In genomic region chr12:95848575-95849388, GRCh38 we compare ENCODE assay signal across 9 cellular contexts. TPM values are rescaled to one million over a fixed set of nuclear protein-coding genes. Genes with fewer than 3 reads are reported as not detected.
A peak's percentile ranks its signal among the peaks of the same experiment; 100 is the strongest.
DNase-seq lines count a peak whose midpoint lies in the region; ATAC-seq, FAIRE-seq and TF ChIP-seq lines count a peak whose summit lies in the region.
"Had no signal": no experiment of that assay in that cellular context is flagged by ENCODE, and none has a peak within 500 bp of the region (broad histone marks: within the 10 kb centered on the region; RNA-seq: fewer than 3 reads in every experiment).

No MANE protein-coding gene starts in this region.

- H3K9me3 ChIP-seq in AG04450 (ENCODE audit: control insufficient read depth, insufficient read depth, low read length) (no peaks in the 10 kb centered on the region), Panc1 (ENCODE audit: control insufficient read depth, insufficient read depth, low read depth, low read length) (no peaks in the 10 kb centered on the region), kidney (ENCODE audit: control insufficient read depth in 1 of 2, low read length in 2 of 2) (no peaks in the 10 kb centered on the region), suprapubic skin (no peaks in the 10 kb centered on the region)

- DNase-seq in AG04450 (ENCODE audit: low read depth, low spot score) (no peak), H54 (ENCODE audit: insufficient read length, low spot score) (no peak), Panc1 (ENCODE audit: low read depth, low spot score) (no peak), kidney (no peak), suprapubic skin (ENCODE audit: low spot score in 2 of 2) (no peak)
- no peak for DNase-seq in NK-92 treated with Interleukin-12 subunit alpha and Interleukin-12 subunit beta, amount 100 ng/mL, for 24 hours (lab: John Stamatoyannopoulos, UW)

- TF ChIP-seq CTCF in AG04450 (IDR thresholded peaks at IDR 0.05; ENCODE audit: low read depth, low read length) (peak; percentile 44), Panc1 (IDR thresholded peaks at IDR 0.05) (peak; percentile 48; the same call in 1 of the 2 replicates), kidney (IDR thresholded peaks at IDR 0.05; ENCODE audit: borderline replicate concordance, extremely low read depth, insufficient read depth) (peak; percentile 49), suprapubic skin (IDR thresholded peaks at IDR 0.05) (no peak)

- intact Hi-C loops in Panc1 (cut with micrococcal nuclease; ENCODE audit: unreplicated experiment) (no loop called here), kidney (cut with DNase I) (no loop called here)

- CTCF ChIA-PET in AG04450 (lab: Charles Lee) (interaction anchor here (0.6 to 2.5 kb wide), 13 partner anchors 12 to 301 kb away, joined by 3 to 25 read pairs (median 3); no protein-coding TSS in a partner anchor), Panc1 (lab: Charles Lee) (interaction anchor here (0.6 kb wide), 2 partner anchors 265 to 315 kb away, joined by 3 to 7 read pairs; no protein-coding TSS in a partner anchor)

- 55% methylated on average over 8 of the region's 8 CpGs for WGBS in suprapubic skin

- POLR2A ChIA-PET in AG04450 (lab: Yijun Ruan, JAX) (no interaction called here), Panc1 (lab: Charles Lee) (no interaction called here)

- ATAC-seq in Panc1, result peak; percentile 88
- ATAC-seq in HG03354 (IDR thresholded peaks at IDR 0.05; ENCODE audit: poor library complexity, severe bottlenecking, unreplicated experiment), result no peak
- ATAC-seq in GM18867 (IDR thresholded peaks at IDR 0.05; ENCODE audit: unreplicated experiment), result no peak

- H3K4me3 ChIP-seq in AG04450 (ENCODE audit: low read depth, low read length) (no peak overlapping the region), Panc1 (ENCODE audit: low read depth in 2 of 2, low read length in 2 of 2) (no peak overlapping the region), kidney (ENCODE audit: low read length in 2 of 2) (peak overlapping the region; percentile 53 to 59), suprapubic skin (no peak overlapping the region)

- TF ChIP-seq EP300 in suprapubic skin (IDR thresholded peaks at IDR 0.05), result no peak

- no peak overlapping the region for H3K27ac ChIP-seq in AG04450 (ENCODE audit: low read depth, low read length)
- no peak overlapping the region for H3K27ac ChIP-seq in Panc1 (ENCODE audit: low read length)
- peak overlapping the region; percentile 44 to 45 for H3K27ac ChIP-seq in kidney (ENCODE audit: low read depth in 2 of 2, low read length in 2 of 2)
- no peak overlapping the region for H3K27ac ChIP-seq in suprapubic skin

- H3K9ac ChIP-seq in kidney (ENCODE audit: low read length in 2 of 2), result peak overlapping the region; percentile 24 to 45

- TF ChIP-seq POLR2A in H54 (IDR thresholded peaks at IDR 0.05; ENCODE audit: low read depth, low read length) (no peak), suprapubic skin (IDR thresholded peaks at IDR 0.05) (no peak)

- BruUV-seq in Panc1 (replicated peaks; lab: Mats Ljungman, UMichigan), result no TSS peak

- no peaks in the 10 kb centered on the region for H3K4me1 ChIP-seq in Panc1 (ENCODE audit: control insufficient read depth, insufficient read depth, low read length)
- no peaks in the 10 kb centered on the region for H3K4me1 ChIP-seq in kidney (ENCODE audit: control insufficient read depth in 1 of 2, insufficient read depth in 1 of 2, low read depth in 1 of 2, low read length in 2 of 2)
- H3K4me1 ChIP-seq in suprapubic skin, result no peaks in the 10 kb centered on the region

- H3K36me3 ChIP-seq in Panc1 (ENCODE audit: control insufficient read depth, insufficient read depth, low read length), result no peaks in the 10 kb centered on the region
- H3K36me3 ChIP-seq in kidney (ENCODE audit: control insufficient read depth in 1 of 2, insufficient read depth in 2 of 2, low read length in 2 of 2), result no peaks in the 10 kb centered on the region
- no peaks in the 10 kb centered on the region for H3K36me3 ChIP-seq in suprapubic skin

- peak; percentile 85 for FAIRE-seq in H54 (lab: Jason Lieb, UNC)
- FAIRE-seq in kidney (lab: Jason Lieb, UNC), result peak; percentile 80
- FAIRE-seq: TTC549 had no signal

- H3K27me3 ChIP-seq in AG04450 (ENCODE audit: control insufficient read depth, insufficient read depth, low read length) (peaks cover 9% of the 10 kb centered on the region), Panc1 (ENCODE audit: control insufficient read depth, insufficient read depth, low read length) (no peaks in the 10 kb centered on the region; the same call in 1 of the 2 replicates), suprapubic skin (no peaks in the 10 kb centered on the region)

- in situ Hi-C loops in Panc1 (cut with HindIII; ENCODE audit: low pct_unique_long_range_greater_than_20kb, low sequenced_read_pairs), result no loop called here

RNA-seq across cellular contexts. Expression of gene SNRPF, which starts 10.0 kb away (rescaled TPM):
- 12.7 and 21.4 TPM in 2 replicates for polyA plus RNA-seq in AG04450 (2011; rRNA removed)
- polyA minus RNA-seq in AG04450 (2011; rRNA and poly(A)+ RNA removed), result 6.3 and 6.6 TPM in 2 replicates
- total RNA-seq in Panc1 (2021; ENCODE audit: unreplicated experiment), result 38.7 TPM
- 126 TPM for polyA plus RNA-seq in Panc1 (2012; ENCODE audit: insufficient read length)
- 17.7 TPM for total RNA-seq in kidney
- polyA plus RNA-seq in kidney (ENCODE audit: insufficient read depth, low read depth, low replicate concordance), result 42.1 TPM
- total RNA-seq in suprapubic skin, result 10 to 100 TPM in 1 of 4 donors, 1 to 10 TPM in 3; 3.7 to 10.1 (median 7.6) TPM

RNA-seq across cellular contexts. Expression of gene NTN4, which starts 58.2 kb away (rescaled TPM):
- 132 and 147 TPM in 2 replicates for polyA plus RNA-seq in AG04450 (2011; rRNA removed)
- 215 and 284 TPM in 2 replicates for polyA minus RNA-seq in AG04450 (2011; rRNA and poly(A)+ RNA removed)
- total RNA-seq in Panc1 (2021; ENCODE audit: unreplicated experiment), result 17.1 TPM
- polyA plus RNA-seq in Panc1 (2012; ENCODE audit: insufficient read length), result 13.2 TPM
- 83.2 TPM for total RNA-seq in kidney
- polyA plus RNA-seq in kidney (ENCODE audit: insufficient read depth, low read depth, low replicate concordance), result 71.0 TPM
- total RNA-seq in suprapubic skin, result 10 to 100 TPM in 3 of 4 donors, 1 to 10 TPM in 1; 7.2 to 18.7 (median 13.0) TPM

Comparison
In these comparisons a context has a peak if more than half of its experiments do, and no peak if none do; other contexts are left out.
1. H3K27ac ChIP-seq: peak in kidney (2 of 2); none in AG04450 (single experiment), Panc1 (single experiment) and suprapubic skin (single experiment).
2. H3K4me3 ChIP-seq: peak in kidney (2 of 2); none in AG04450 (single experiment), Panc1 (0 of 2) and suprapubic skin (single experiment).
3. CTCF ChIP-seq: peak in AG04450 (single experiment), Panc1 (single experiment) and kidney (single experiment); none in suprapubic skin (0 of 2).